Comparison of ENCODE assay signal across 18 cellular contexts in the genomic region with DNA sequence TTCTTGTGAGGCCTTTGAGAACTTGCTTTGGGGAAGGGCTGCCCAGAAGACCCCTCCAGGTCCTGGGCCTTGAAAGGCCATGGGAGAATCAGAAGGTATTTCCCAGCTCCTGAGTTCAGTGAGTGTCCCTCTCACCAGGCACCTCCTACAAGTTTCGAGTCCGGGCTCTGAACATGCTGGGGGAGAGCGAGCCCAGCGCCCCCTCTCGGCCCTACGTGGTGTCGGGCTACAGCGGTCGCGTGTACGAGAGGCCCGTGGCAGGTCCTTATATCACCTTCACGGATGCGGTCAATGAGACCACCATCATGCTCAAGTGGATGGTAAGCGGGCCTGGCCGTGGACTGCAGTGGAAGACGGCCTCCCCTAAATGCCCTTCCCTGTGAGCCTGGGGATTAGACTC.
DNase-seq lines count a peak whose midpoint lies in the region; ATAC-seq and TF ChIP-seq lines count a peak whose summit lies in the region.
"Had no signal": no experiment of that assay in that cellular context is flagged by ENCODE, and none has a peak within 500 bp of the region (broad histone marks: within the 10 kb centered on the region; RNA-seq: fewer than 3 reads in every experiment).

No MANE protein-coding gene starts in this region.

- peaks cover 0 to 74% (median 53%) of the 10 kb centered on the region in 4 donors for H3K36me3 ChIP-seq in esophagus muscularis mucosa
- H3K36me3 ChIP-seq in neural progenitor cell, result peaks cover 5% of the 10 kb centered on the region
- H3K36me3 ChIP-seq: BE2C had no signal

- no peaks in the 10 kb centered on the region for H3K27me3 ChIP-seq in esophagus muscularis mucosa
- no peaks in the 10 kb centered on the region for H3K27me3 ChIP-seq in neural progenitor cell
- H3K27me3 ChIP-seq: BE2C had no signal

- TF ChIP-seq POLR2A in esophagus muscularis mucosa (IDR thresholded peaks at IDR 0.05; ENCODE audit: low read depth), result no peak

- no peaks in the 10 kb centered on the region for H3K79me2 ChIP-seq in neural progenitor cell (ENCODE audit: low read depth)

- WGBS in esophagus muscularis mucosa, result 95% methylated on average over 10 of the region's 17 CpGs

- no peak overlapping the region for H3K4me2 ChIP-seq in neural progenitor cell
- H3K4me2 ChIP-seq: KMS-11 had no signal

- intact Hi-C loops in esophagus muscularis mucosa (cut with DNase I), result no loop called here

- no peak overlapping the region for H3K27ac Mint-ChIP-seq in neural progenitor cell

- H3K27me3 Mint-ChIP-seq in neural progenitor cell (ENCODE audit: insufficient read depth, low read depth), result peaks cover 14% of the 10 kb centered on the region

- peaks cover 36% of the 10 kb centered on the region for H3K4me1 Mint-ChIP-seq in neural progenitor cell

- H3K36me3 Mint-ChIP-seq in neural progenitor cell, result peaks cover 80% of the 10 kb centered on the region

- peak overlapping the region; percentile 40 to 89 (median 66) for H3K27ac ChIP-seq in esophagus muscularis mucosa (replicated peaks in 1 of 4)
- H3K27ac ChIP-seq in neural progenitor cell, result no peak overlapping the region
- H3K27ac ChIP-seq: HL-60, KMS-11 had no signal

- no peak overlapping the region for H3K4me3 Mint-ChIP-seq in neural progenitor cell

- H3K4me1 ChIP-seq in esophagus muscularis mucosa (peaks cover 7 to 42% (median 35%) of the 10 kb centered on the region in 4 donors), neural progenitor cell (peaks cover 28% of the 10 kb centered on the region)
- H3K4me1 ChIP-seq: BE2C had no signal

- TF ChIP-seq CTCF in GM12873 (IDR thresholded peaks at IDR 0.05; ENCODE audit: insufficient read depth, low read depth, low read length, missing control alignments) (peak; percentile 5), esophagus muscularis mucosa (IDR thresholded peaks at IDR 0.05) (no peak), neural progenitor cell (IDR thresholded peaks at IDR 0.05) (peak; percentile 4)

- H3F3A ChIP-seq in neural progenitor cell (ENCODE audit: low read depth), result peaks cover 25% of the 10 kb centered on the region

- DNase-seq in Jurkat, Clone E6-1 (ENCODE audit: low read depth, low spot score), result peak; percentile 11
- DNase-seq in esophagus muscularis mucosa (ENCODE audit: extremely low spot score) (no peak), neural progenitor cell (ENCODE audit: low spot score) (no peak), NCI-H2196 treated with DMSO at 0.1 percent for 48 hours (lab: John Stamatoyannopoulos, UW; ENCODE audit: unreplicated experiment) (no peak)
- DNase-seq: BE2C, EL, NCI-H187, NCI-H446 treated with DMSO at 0.1 percent for 48 hours, NCI-H526 treated with DMSO at 0.1 percent for 48 hours, PC-3, RPMI8226, SHP77 had no signal

- peaks cover 18% of the 10 kb centered on the region for H4K20me1 ChIP-seq in neural progenitor cell (ENCODE audit: low read depth)

- H2AFZ ChIP-seq in neural progenitor cell (replicated peaks), result no peak overlapping the region

- ATAC-seq in GM21825 (IDR thresholded peaks at IDR 0.05; ENCODE audit: unreplicated experiment) (no peak), GM21576 (IDR thresholded peaks at IDR 0.05; ENCODE audit: unreplicated experiment) (no peak)
- ATAC-seq: GM12878, PC-3 had no signal

- no peaks in the 10 kb centered on the region for H3K9me3 Mint-ChIP-seq in neural progenitor cell

- no peaks in the 10 kb centered on the region for H3K9me3 ChIP-seq in esophagus muscularis mucosa
- no peaks in the 10 kb centered on the region for H3K9me3 ChIP-seq in neural progenitor cell (ENCODE audit: low read depth)
- H3K9me3 ChIP-seq: BE2C had no signal

- no peak for TF ChIP-seq EP300 in esophagus muscularis mucosa (IDR thresholded peaks at IDR 0.05)

- no peak overlapping the region for H3K4me3 ChIP-seq in Jurkat, Clone E6-1 (ENCODE audit: low read length)
- H3K4me3 ChIP-seq in esophagus muscularis mucosa (no peak overlapping the region), neural progenitor cell (no peak overlapping the region)
- H3K4me3 ChIP-seq: GM12878 had no signal

- no peak overlapping the region for H3K9ac ChIP-seq in neural progenitor cell
- H3K9ac ChIP-seq: KMS-11 had no signal

Comparison
In these comparisons a context has a peak if more than half of its experiments do, and no peak if none do; other contexts are left out.
1. CTCF ChIP-seq: peak in GM12873 (single experiment) and neural progenitor cell (single experiment); none in esophagus muscularis mucosa (0 of 3).